ENCODE assay signal across 1 cellular context in the genomic region with DNA sequence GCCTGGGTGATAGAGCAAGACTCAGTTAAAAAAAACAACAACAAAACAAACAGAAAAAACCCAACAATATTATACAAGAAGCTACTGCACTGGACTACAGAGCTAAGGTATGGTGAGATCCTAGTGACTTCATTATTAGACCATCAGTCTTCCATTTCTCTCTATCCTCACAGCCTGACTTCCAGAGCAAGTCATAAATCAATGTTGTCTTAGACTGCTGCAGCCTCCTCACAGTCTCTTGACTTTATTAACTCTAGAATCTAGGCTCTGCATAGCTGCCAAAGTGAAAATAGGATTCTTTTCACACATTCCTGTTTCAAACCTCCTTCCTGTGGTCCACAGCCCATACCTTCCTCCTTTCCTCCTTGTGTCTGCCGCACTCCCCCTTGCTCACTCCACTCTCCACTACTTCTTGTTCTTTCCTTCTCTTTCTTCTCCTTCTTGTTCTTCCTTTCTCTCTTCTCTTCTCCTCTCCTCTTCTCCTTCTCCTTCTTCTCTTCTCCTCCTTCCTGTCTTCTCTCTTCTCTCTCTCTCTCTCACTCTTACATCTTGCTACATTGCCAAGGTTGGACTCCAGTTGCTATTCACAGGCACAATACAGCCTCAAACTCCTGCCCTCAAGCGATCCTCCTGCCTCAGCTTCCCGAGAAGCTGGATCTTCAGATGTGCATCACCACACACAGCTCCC.
A peak's percentile ranks its signal among the peaks of the same experiment; 100 is the strongest.
TF ChIP-seq lines count a peak whose summit lies in the region.

No MANE protein-coding gene starts in this region.

TF ChIP-seq in HEK293, 187 proteins besides CTCF, POLR2A, EP300 and RAD21 (continued from another document):
- TF ChIP-seq, protein P1, sequence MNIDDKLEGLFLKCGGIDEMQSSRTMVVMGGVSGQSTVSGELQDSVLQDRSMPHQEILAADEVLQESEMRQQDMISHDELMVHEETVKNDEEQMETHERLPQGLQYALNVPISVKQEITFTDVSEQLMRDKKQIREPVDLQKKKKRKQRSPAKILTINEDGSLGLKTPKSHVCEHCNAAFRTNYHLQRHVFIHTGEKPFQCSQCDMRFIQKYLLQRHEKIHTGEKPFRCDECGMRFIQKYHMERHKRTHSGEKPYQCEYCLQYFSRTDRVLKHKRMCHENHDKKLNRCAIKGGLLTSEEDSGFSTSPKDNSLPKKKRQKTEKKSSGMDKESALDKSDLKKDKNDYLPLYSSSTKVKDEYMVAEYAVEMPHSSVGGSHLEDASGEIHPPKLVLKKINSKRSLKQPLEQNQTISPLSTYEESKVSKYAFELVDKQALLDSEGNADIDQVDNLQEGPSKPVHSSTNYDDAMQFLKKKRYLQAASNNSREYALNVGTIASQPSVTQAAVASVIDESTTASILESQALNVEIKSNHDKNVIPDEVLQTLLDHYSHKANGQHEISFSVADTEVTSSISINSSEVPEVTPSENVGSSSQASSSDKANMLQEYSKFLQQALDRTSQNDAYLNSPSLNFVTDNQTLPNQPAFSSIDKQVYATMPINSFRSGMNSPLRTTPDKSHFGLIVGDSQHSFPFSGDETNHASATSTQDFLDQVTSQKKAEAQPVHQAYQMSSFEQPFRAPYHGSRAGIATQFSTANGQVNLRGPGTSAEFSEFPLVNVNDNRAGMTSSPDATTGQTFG (tag by site-specific recombination; IDR thresholded peaks at IDR 0.05; ENCODE audit: borderline replicate concordance) = no peak
- TF ChIP-seq ZNF19 (tag by site-specific recombination; IDR thresholded peaks at IDR 0.05; ENCODE audit: low read depth) = no peak
- TF ChIP-seq PRDM1 (tag by site-specific recombination; IDR thresholded peaks at IDR 0.05) = peak; percentile 37; the same call in 1 of the 2 replicates
- TF ChIP-seq GLIS1 (tag by site-specific recombination; IDR thresholded peaks at IDR 0.05) = no peak
TF ChIP-seq in HEK293: peak in this region for 2.
